16 cellular contexts compared by ENCODE assay signal in the genomic region with DNA sequence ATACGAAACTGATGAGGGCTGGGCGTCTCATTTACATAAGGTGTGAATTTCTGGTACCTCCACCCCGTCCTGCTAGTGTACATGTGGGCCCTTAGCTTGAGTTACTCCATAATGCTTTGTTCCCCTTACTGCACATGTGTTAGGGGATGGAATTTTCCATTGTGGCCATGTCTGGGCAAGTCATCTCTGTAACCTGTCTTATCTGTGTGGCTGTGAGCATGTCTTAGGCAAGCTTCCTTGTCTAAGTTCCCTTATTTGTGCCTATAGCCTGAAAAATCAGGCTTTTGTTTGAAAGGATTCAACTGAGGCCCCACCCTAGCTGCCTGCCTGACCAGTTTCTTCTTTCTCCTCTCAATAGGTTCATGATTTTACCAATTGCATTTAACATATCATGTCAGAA.
A peak's percentile ranks its signal among the peaks of the same experiment; 100 is the strongest.
DNase-seq lines count a peak whose midpoint lies in the region; ATAC-seq and TF ChIP-seq lines count a peak whose summit lies in the region.
"Had no signal": no experiment of that assay in that cellular context is flagged by ENCODE, and none has a peak within 500 bp of the region (broad histone marks: within the 10 kb centered on the region; RNA-seq: fewer than 3 reads in every experiment).

No MANE protein-coding gene starts in this region.

- ATAC-seq in GM18870 (IDR thresholded peaks at IDR 0.05; ENCODE audit: unreplicated experiment) = no peak
- ATAC-seq in GM18505 (IDR thresholded peaks at IDR 0.05; ENCODE audit: unreplicated experiment) = no peak
- ATAC-seq: activated CD8-positive, alpha-beta memory T cell treated with anti-CD3 and anti-CD28 coated beads, Interleukin-2, amount 10 ng/mL, durations not matched to agents 7 days and 5 days; psoas muscle had no signal

- peak overlapping the region; percentile 17 for H3K27ac ChIP-seq in mesodermal cell (ENCODE audit: low read depth, low read length, severe bottlenecking)
- H3K27ac ChIP-seq: esophagus muscularis mucosa, KMS-11, psoas muscle had no signal

- no peaks in the 10 kb centered on the region for H3K27me3 Mint-ChIP-seq in chondrocyte (ENCODE audit: low read depth)
- H3K27me3 Mint-ChIP-seq: activated CD8-positive, alpha-beta memory T cell treated with anti-CD3 and anti-CD28 coated beads, Interleukin-2, amount 10 ng/mL, durations not matched to agents 7 days and 5 days; naive B cell had no signal

- H3K4me1 ChIP-seq in mesodermal cell (ENCODE audit: control insufficient read depth, insufficient read depth, low read length, poor library complexity, severe bottlenecking) = peaks cover 50% of the 10 kb centered on the region
- H3K4me1 ChIP-seq: psoas muscle had no signal

- H3K9me3 Mint-ChIP-seq in chondrocyte (ENCODE audit: low read depth) = no peaks in the 10 kb centered on the region

- H3K4me3 Mint-ChIP-seq in chondrocyte (ENCODE audit: unreplicated experiment) = no peak overlapping the region
- H3K4me3 Mint-ChIP-seq: activated CD8-positive, alpha-beta memory T cell treated with anti-CD3 and anti-CD28 coated beads, Interleukin-2, amount 10 ng/mL, durations not matched to agents 7 days and 5 days; naive B cell had no signal

- no peak overlapping the region for H3K4me3 ChIP-seq in mesodermal cell (ENCODE audit: extremely low read depth, insufficient read depth, low read length, poor library complexity, severe bottlenecking)
- H3K4me3 ChIP-seq: esophagus muscularis mucosa, psoas muscle had no signal

- 89 to 100% methylated on average over 2 to 3 of the region's 3 CpGs for WGBS in mesodermal cell (ENCODE audit: insufficient coverage in 2 of 2), 2 experiments

- peak overlapping the region; percentile 57 for H3K27ac Mint-ChIP-seq in chondrocyte (ENCODE audit: unreplicated experiment)
- H3K27ac Mint-ChIP-seq: activated CD8-positive, alpha-beta memory T cell treated with anti-CD3 and anti-CD28 coated beads, Interleukin-2, amount 10 ng/mL, durations not matched to agents 7 days and 5 days; naive B cell had no signal

- peaks cover 7% of the 10 kb centered on the region for H3K9me3 ChIP-seq in mesodermal cell (ENCODE audit: control insufficient read depth, low read length)
- H3K9me3 ChIP-seq: esophagus muscularis mucosa, psoas muscle had no signal

- no peak for TF ChIP-seq POLR2A in GM18505 (IDR thresholded peaks at IDR 0.05; ENCODE audit: borderline replicate concordance, extremely low read depth, insufficient read depth, insufficient read length)

- no peaks in the 10 kb centered on the region for H3K36me3 Mint-ChIP-seq in chondrocyte (ENCODE audit: low read depth)
- H3K36me3 Mint-ChIP-seq: activated CD8-positive, alpha-beta memory T cell treated with anti-CD3 and anti-CD28 coated beads, Interleukin-2, amount 10 ng/mL, durations not matched to agents 7 days and 5 days; naive B cell had no signal

- DNase-seq in GF-D8 (lab: John Stamatoyannopoulos, UW) = peak; percentile 58
- peak; percentile 84 to 88 for DNase-seq in NOMO-1 (lab: John Stamatoyannopoulos, UW; ENCODE audit: unreplicated experiment in 2 of 2)
- DNase-seq in chondrocyte (ENCODE audit: low spot score) = no peak
- DNase-seq in AML-193 (lab: John Stamatoyannopoulos, UW) = no peak
- DNase-seq in activated CD4-positive, alpha-beta T cell treated with anti-CD3 and anti-CD28 coated beads, Interleukin-2, amount 50 U/mL, for 4 hours = no peak
- DNase-seq: activated CD8-positive, alpha-beta memory T cell treated with anti-CD3 and anti-CD28 coated beads, Interleukin-2, amount 10 ng/mL, durations not matched to agents 7 days and 5 days; activated effector memory CD4-positive, alpha-beta T cell treated with anti-CD3 and anti-CD28 coated beads, Interleukin-2, amount 50 U/mL, for 16 hours; naive B cell; NCI-H1436; NCI-H345; psoas muscle had no signal

- peaks cover 67% of the 10 kb centered on the region for H3K4me1 Mint-ChIP-seq in chondrocyte (ENCODE audit: low read depth)
- H3K4me1 Mint-ChIP-seq: activated CD8-positive, alpha-beta memory T cell treated with anti-CD3 and anti-CD28 coated beads, Interleukin-2, amount 10 ng/mL, durations not matched to agents 7 days and 5 days; naive B cell had no signal

- H3K36me3 ChIP-seq in mesodermal cell (ENCODE audit: control insufficient read depth, insufficient read depth, low read length) = no peaks in the 10 kb centered on the region
- H3K36me3 ChIP-seq: esophagus muscularis mucosa had no signal

- TF ChIP-seq CTCF in chondrocyte (IDR thresholded peaks at IDR 0.05) = no peak

Comparison
In these comparisons a context has a peak if more than half of its experiments do, and no peak if none do; other contexts are left out.
1. DNase-seq: peak in GF-D8 (single experiment) and NOMO-1 (2 of 2); none in chondrocyte (single experiment), AML-193 (0 of 2) and activated CD4-positive, alpha-beta T cell treated with anti-CD3 and anti-CD28 coated beads, Interleukin-2, amount 50 U/mL, for 4 hours (0 of 2).